8 cellular contexts compared by ENCODE assay signal in genomic region chr11:112024778-112025678, GRCh38. TPM values are rescaled to one million over a fixed set of nuclear protein-coding genes. Genes with fewer than 3 reads are reported as not detected.
A peak's percentile ranks its signal among the peaks of the same experiment; 100 is the strongest.
DNase-seq lines count a peak whose midpoint lies in the region; TF ChIP-seq lines count a peak whose summit lies in the region.

TSS of gene DLAT (plus strand) at chr11:112025408. CDS start at chr11:112025473, 65 bp downstream.

- no peaks in the 10 kb centered on the region for H3K9me3 Mint-ChIP-seq in HFFc6
- H3K9me3 Mint-ChIP-seq in glutamatergic neuron (ENCODE audit: unreplicated experiment), result peaks cover 4% of the 10 kb centered on the region
- H3K9me3 Mint-ChIP-seq in osteocyte (ENCODE audit: unreplicated experiment), result no peaks in the 10 kb centered on the region

- CTCF ChIA-PET in SK-N-SH (lab: Yijun Ruan, JAX), result interaction anchor here (0.9 to 1.6 kb wide), 5 partner anchors 8 to 93 kb away, joined by 3 to 6 read pairs (median 4); no protein-coding TSS in a partner anchor

- H3K27ac ChIP-seq in SK-N-SH (ENCODE audit: low read depth in 2 of 2, low read length in 1 of 2), result peak within 1 kb of the TSS; percentile 63 to 97
- peak within 1 kb of the TSS; percentile 66 for H3K27ac ChIP-seq in thymus (ENCODE audit: low read depth)

- peak within 1 kb of the TSS; percentile 98 for H2AFZ ChIP-seq in SK-N-SH (ENCODE audit: low read depth)

- peak within 1 kb of the TSS; percentile 99 for H3K4me2 ChIP-seq in SK-N-SH

- H3K4me1 Mint-ChIP-seq in HFFc6 (ENCODE audit: low read depth), result peaks cover 18% of the 10 kb centered on the region
- H3K4me1 Mint-ChIP-seq in glutamatergic neuron (ENCODE audit: low read depth, unreplicated experiment), result peaks cover 10% of the 10 kb centered on the region
- H3K4me1 Mint-ChIP-seq in osteocyte (ENCODE audit: unreplicated experiment), result peaks cover 19% of the 10 kb centered on the region

- under 1% methylated on average over 30 of the region's 71 CpGs for WGBS in SK-N-SH (ENCODE audit: low lambda C conversion rate)
- under 1% methylated on average over 71 of the region's 71 CpGs for WGBS in thymus

- no peaks in the 10 kb centered on the region for H4K20me1 ChIP-seq in SK-N-SH (ENCODE audit: insufficient read depth)

- H3K36me3 ChIP-seq in GM06990 (ENCODE audit: control insufficient read depth, insufficient read depth, low read length) (peaks cover 6% of the 10 kb centered on the region), SK-N-SH (replicated peaks in 1 of 2; ENCODE audit: control insufficient read depth in 1 of 2, insufficient read depth in 2 of 2, low read length in 1 of 2) (peaks cover 27 to 32% of the 10 kb centered on the region in 2 experiments), thymus (ENCODE audit: control insufficient read depth, insufficient read depth) (peaks cover 13% of the 10 kb centered on the region)

- peaks cover 9% of the 10 kb centered on the region for H3F3A ChIP-seq in SK-N-SH (replicated peaks; ENCODE audit: insufficient read depth)

- H3K36me3 Mint-ChIP-seq in HFFc6 (ENCODE audit: low read depth) (peaks cover 21% of the 10 kb centered on the region), glutamatergic neuron (ENCODE audit: unreplicated experiment) (peaks cover 10% of the 10 kb centered on the region), osteocyte (ENCODE audit: unreplicated experiment) (peaks cover 24% of the 10 kb centered on the region)

- peaks cover 3 to 7% of the 10 kb centered on the region in 2 experiments; a peak in 3 of 4 replicates for H3K4me1 ChIP-seq in SK-N-SH (ENCODE audit: control insufficient read depth in 1 of 2, insufficient read depth in 2 of 2, low read depth in 1 of 2, low read length in 1 of 2)
- H3K4me1 ChIP-seq in thymus (ENCODE audit: control insufficient read depth, insufficient read depth, low read length), result no peaks in the 10 kb centered on the region

- TF ChIP-seq POLR2A in NB4 (IDR thresholded peaks at IDR 0.05; ENCODE audit: extremely low read depth, insufficient read length), result peak; percentile 90

- H3K4me3 Mint-ChIP-seq in HFFc6 (peak within 1 kb of the TSS; percentile 97), glutamatergic neuron (ENCODE audit: unreplicated experiment) (peak within 1 kb of the TSS; percentile 99), osteocyte (ENCODE audit: unreplicated experiment) (peak within 1 kb of the TSS; percentile 99)

- H3K9me2 ChIP-seq in SK-N-SH, result no peaks in the 10 kb centered on the region

- H3K27me3 Mint-ChIP-seq in HFFc6 (ENCODE audit: insufficient read depth) (no peaks in the 10 kb centered on the region), glutamatergic neuron (ENCODE audit: unreplicated experiment) (peaks cover 9% of the 10 kb centered on the region), osteocyte (ENCODE audit: unreplicated experiment) (no peaks in the 10 kb centered on the region)

- H3K9me3 ChIP-seq in SK-N-SH (no peaks in the 10 kb centered on the region), thymus (ENCODE audit: control insufficient read depth) (no peaks in the 10 kb centered on the region)

- peaks cover 14% of the 10 kb centered on the region for H3K79me2 ChIP-seq in SK-N-SH (ENCODE audit: insufficient read depth)

- POLR2A ChIA-PET in SK-N-SH (lab: Yijun Ruan, JAX), result interaction anchor here (0.7 to 1.0 kb wide), 2 partner anchors 10 to 1110 kb away, joined by 3 read pairs; no protein-coding TSS in a partner anchor

- peak within 1 kb of the TSS; percentile 96 for H3K27ac Mint-ChIP-seq in HFFc6
- peak within 1 kb of the TSS; percentile 99 for H3K27ac Mint-ChIP-seq in glutamatergic neuron (ENCODE audit: unreplicated experiment)
- H3K27ac Mint-ChIP-seq in osteocyte (ENCODE audit: unreplicated experiment), result peak within 1 kb of the TSS; percentile 95

- peak; percentile 94 for DNase-seq in GM06990 (ENCODE audit: extremely low read depth, insufficient read length)
- DNase-seq in HFFc6, result peak; percentile 81
- DNase-seq in NB4 (ENCODE audit: low read depth), result peak; percentile 96
- DNase-seq in SK-N-SH, result peak; percentile 92
- peak; percentile 87 for DNase-seq in activated naive CD4-positive, alpha-beta T cell treated with anti-CD3 and anti-CD28 coated beads, Interleukin-2, amount 50 U/mL, for 16 hours
- DNase-seq in glutamatergic neuron, result peak; percentile 99
- DNase-seq in osteocyte (ENCODE audit: extremely low spot score, unreplicated experiment), result peak; percentile 88

- peak within 1 kb of the TSS; percentile 88 for H3K4me3 ChIP-seq in GM06990 (replicated peaks; ENCODE audit: low read depth, low read length)
- peak within 1 kb of the TSS; percentile 83 for H3K4me3 ChIP-seq in NB4 (ENCODE audit: low read depth, low read length)
- peak within 1 kb of the TSS; percentile 75 to 89 for H3K4me3 ChIP-seq in SK-N-SH (ENCODE audit: low read depth in 2 of 2, low read length in 1 of 2)
- peak within 1 kb of the TSS; percentile 69 for H3K4me3 ChIP-seq in thymus (ENCODE audit: low read length)

- no peak for TF ChIP-seq EP300 in SK-N-SH (IDR thresholded peaks at IDR 0.05; ENCODE audit: borderline replicate concordance in 1 of 2, low read depth in 1 of 2, low read length in 1 of 2)

- peak within 1 kb of the TSS; percentile 77 for H3K9ac ChIP-seq in SK-N-SH

- no peaks in the 10 kb centered on the region for H3K27me3 ChIP-seq in GM06990 (replicated peaks; ENCODE audit: control insufficient read depth, insufficient read depth, low read length)
- no peaks in the 10 kb centered on the region for H3K27me3 ChIP-seq in SK-N-SH (ENCODE audit: insufficient read depth)
- no peaks in the 10 kb centered on the region for H3K27me3 ChIP-seq in thymus (ENCODE audit: control insufficient read depth, insufficient read depth)

- TF ChIP-seq CTCF in GM06990 (IDR thresholded peaks at IDR 0.05; ENCODE audit: insufficient read depth, low read length, poor library complexity, severe bottlenecking), result no peak
- TF ChIP-seq CTCF in HFFc6 (IDR thresholded peaks at IDR 0.05), result no peak
- no peak for TF ChIP-seq CTCF in NB4 (IDR thresholded peaks at IDR 0.05; ENCODE audit: low read depth, low read length)
- no peak for TF ChIP-seq CTCF in SK-N-SH (IDR thresholded peaks at IDR 0.05)
- no peak for TF ChIP-seq CTCF in glutamatergic neuron (IDR thresholded peaks at IDR 0.05; ENCODE audit: partially characterized antibody, unreplicated experiment)
- no peak for TF ChIP-seq CTCF in osteocyte (IDR thresholded peaks at IDR 0.05)

- no peak for TF ChIP-seq RAD21 in SK-N-SH (IDR thresholded peaks at IDR 0.05; ENCODE audit: low read length)

TF ChIP-seq in SK-N-SH, 30 proteins besides CTCF, POLR2A, EP300 and RAD21:
- TF ChIP-seq RFX5 (IDR thresholded peaks at IDR 0.05; ENCODE audit: low read length), result no peak
- peak; percentile 49; the same call in 1 of the 2 replicates for TF ChIP-seq YY1 (IDR thresholded peaks at IDR 0.05; ENCODE audit: low read depth)
- TF ChIP-seq POLR2AphosphoS5 (IDR thresholded peaks at IDR 0.05; ENCODE audit: low read depth, low read length), result peak; percentile 70
- no peak for TF ChIP-seq TEAD4 (IDR thresholded peaks at IDR 0.05; ENCODE audit: borderline replicate concordance, insufficient read depth)
- TF ChIP-seq ZBTB33 (IDR thresholded peaks at IDR 0.05; ENCODE audit: borderline replicate concordance, low read depth), result 0 out of 2 replicates have a peak, but pooled peaks have one; percentile 45
- no peak for TF ChIP-seq USF2 (IDR thresholded peaks at IDR 0.05; ENCODE audit: borderline replicate concordance, low read depth, low read length)
- TF ChIP-seq TAF1 (IDR thresholded peaks at IDR 0.05; ENCODE audit: borderline replicate concordance, low read depth, low read length), result peak; percentile 84; the same call in 1 of the 2 replicates
- TF ChIP-seq MXI1 (IDR thresholded peaks at IDR 0.05; ENCODE audit: low read depth, low read length), result peak; percentile 87
- TF ChIP-seq MAX (IDR thresholded peaks at IDR 0.05; ENCODE audit: low read depth), result peak; percentile 94
- peak; percentile 66; the same call in 1 of the 2 replicates for TF ChIP-seq FOXJ3 (CRISPR knock-in tag; IDR thresholded peaks at IDR 0.05)
- peak; percentile 5 for TF ChIP-seq CHD2 (IDR thresholded peaks at IDR 0.05; ENCODE audit: low read length, partially characterized antibody)
- TF ChIP-seq NRF1 (IDR thresholded peaks at IDR 0.05; ENCODE audit: low read depth, low read length), result peak; percentile 43

RNA-seq across cellular contexts. Expression of gene DLAT, which starts in this region (rescaled TPM):
- 10 to 100 TPM; 35.9 to 44.2 (median 42.1) TPM for total RNA-seq in HFFc6 (2021; fragmentation: NEBNext Ultra II Directional; extraction: Animal tissue kit (Norgen Biotek cat#: 25700))
- polyA plus RNA-seq in SK-N-SH (2012; rRNA removed) (14.4 and 17.8 TPM in 2 replicates), thymus (13.3 TPM)
- polyA plus RNA-seq in SK-N-SH (2012; cell fraction: cytosol; rRNA removed), result 19.4 and 20.3 TPM in 2 replicates
- 6.9 and 10.2 TPM in 2 replicates for polyA plus RNA-seq in SK-N-SH (2012; cell fraction: nucleus; rRNA removed)
- total RNA-seq in glutamatergic neuron (ENCODE audit: unreplicated experiment) (55.0 TPM), osteocyte (26.3 and 26.4 TPM in 2 replicates)

Comparison
In these comparisons a context has a peak if more than half of its experiments do, and no peak if none do; other contexts are left out.
1. Peak in every context shown above with its lines: DNase-seq, H3K4me3 ChIP-seq and H3K27ac ChIP-seq.